In the genomic region with DNA sequence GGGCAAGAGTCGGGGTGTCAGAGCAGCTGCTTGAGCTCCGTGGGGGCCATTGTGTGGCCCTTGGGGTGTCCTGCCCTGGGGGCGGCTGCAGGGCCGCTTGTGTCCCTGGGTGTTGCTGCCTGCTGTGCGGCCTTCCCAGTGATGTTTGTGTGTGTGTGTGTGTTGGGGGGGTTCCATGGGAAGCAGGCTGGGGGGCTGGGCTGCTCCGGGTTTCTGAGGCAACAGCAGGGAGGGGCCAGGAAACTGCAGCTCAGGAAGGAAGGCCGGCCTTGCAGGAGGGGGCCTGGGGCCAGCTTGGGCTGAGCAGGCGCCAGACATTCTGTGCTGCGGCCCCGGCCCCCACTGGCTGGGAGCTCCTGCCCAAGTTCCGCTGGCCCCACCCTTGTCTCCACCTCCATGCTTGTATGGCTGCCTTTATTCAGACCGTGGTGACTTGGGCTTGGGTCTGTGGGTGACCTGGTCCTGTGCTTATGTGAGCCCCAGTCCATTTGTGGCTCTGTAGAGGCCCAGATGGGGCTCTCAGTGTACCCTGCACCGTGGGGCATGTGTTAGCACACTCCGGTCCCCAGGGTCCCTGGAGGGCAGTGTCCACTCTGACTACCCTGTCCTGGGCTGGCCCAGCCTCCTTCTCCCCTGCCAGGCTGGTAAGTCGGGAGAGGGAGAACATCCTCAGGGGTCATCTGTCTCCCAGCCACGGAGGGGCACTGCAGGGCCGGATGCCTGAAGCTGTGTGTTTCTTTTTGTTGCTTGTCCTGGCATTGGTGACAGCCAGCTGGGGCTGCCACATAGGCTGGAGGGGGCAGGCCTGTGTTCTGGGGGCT, we compare ENCODE assay signal across 1 cellular context.
A peak's percentile ranks its signal among the peaks of the same experiment; 100 is the strongest.
TF ChIP-seq lines count a peak whose summit lies in the region.

No MANE protein-coding gene starts in this region.

TF ChIP-seq in HepG2, 621 proteins besides CTCF, POLR2A, EP300 and RAD21 (continued from another document and continues in another):
- no peak for TF ChIP-seq BCLAF1 (IDR thresholded peaks at IDR 0.05)
- TF ChIP-seq KDM3A (CRISPR knock-in tag; IDR thresholded peaks at IDR 0.05; ENCODE audit: low read depth), result peak; percentile 76; the same call in 1 of the 2 replicates
- no peak; the same call in 1 of the 2 replicates for TF ChIP-seq ZNF609 (CRISPR knock-in tag; IDR thresholded peaks at IDR 0.05; ENCODE audit: borderline replicate concordance)
- TF ChIP-seq, protein P1, sequence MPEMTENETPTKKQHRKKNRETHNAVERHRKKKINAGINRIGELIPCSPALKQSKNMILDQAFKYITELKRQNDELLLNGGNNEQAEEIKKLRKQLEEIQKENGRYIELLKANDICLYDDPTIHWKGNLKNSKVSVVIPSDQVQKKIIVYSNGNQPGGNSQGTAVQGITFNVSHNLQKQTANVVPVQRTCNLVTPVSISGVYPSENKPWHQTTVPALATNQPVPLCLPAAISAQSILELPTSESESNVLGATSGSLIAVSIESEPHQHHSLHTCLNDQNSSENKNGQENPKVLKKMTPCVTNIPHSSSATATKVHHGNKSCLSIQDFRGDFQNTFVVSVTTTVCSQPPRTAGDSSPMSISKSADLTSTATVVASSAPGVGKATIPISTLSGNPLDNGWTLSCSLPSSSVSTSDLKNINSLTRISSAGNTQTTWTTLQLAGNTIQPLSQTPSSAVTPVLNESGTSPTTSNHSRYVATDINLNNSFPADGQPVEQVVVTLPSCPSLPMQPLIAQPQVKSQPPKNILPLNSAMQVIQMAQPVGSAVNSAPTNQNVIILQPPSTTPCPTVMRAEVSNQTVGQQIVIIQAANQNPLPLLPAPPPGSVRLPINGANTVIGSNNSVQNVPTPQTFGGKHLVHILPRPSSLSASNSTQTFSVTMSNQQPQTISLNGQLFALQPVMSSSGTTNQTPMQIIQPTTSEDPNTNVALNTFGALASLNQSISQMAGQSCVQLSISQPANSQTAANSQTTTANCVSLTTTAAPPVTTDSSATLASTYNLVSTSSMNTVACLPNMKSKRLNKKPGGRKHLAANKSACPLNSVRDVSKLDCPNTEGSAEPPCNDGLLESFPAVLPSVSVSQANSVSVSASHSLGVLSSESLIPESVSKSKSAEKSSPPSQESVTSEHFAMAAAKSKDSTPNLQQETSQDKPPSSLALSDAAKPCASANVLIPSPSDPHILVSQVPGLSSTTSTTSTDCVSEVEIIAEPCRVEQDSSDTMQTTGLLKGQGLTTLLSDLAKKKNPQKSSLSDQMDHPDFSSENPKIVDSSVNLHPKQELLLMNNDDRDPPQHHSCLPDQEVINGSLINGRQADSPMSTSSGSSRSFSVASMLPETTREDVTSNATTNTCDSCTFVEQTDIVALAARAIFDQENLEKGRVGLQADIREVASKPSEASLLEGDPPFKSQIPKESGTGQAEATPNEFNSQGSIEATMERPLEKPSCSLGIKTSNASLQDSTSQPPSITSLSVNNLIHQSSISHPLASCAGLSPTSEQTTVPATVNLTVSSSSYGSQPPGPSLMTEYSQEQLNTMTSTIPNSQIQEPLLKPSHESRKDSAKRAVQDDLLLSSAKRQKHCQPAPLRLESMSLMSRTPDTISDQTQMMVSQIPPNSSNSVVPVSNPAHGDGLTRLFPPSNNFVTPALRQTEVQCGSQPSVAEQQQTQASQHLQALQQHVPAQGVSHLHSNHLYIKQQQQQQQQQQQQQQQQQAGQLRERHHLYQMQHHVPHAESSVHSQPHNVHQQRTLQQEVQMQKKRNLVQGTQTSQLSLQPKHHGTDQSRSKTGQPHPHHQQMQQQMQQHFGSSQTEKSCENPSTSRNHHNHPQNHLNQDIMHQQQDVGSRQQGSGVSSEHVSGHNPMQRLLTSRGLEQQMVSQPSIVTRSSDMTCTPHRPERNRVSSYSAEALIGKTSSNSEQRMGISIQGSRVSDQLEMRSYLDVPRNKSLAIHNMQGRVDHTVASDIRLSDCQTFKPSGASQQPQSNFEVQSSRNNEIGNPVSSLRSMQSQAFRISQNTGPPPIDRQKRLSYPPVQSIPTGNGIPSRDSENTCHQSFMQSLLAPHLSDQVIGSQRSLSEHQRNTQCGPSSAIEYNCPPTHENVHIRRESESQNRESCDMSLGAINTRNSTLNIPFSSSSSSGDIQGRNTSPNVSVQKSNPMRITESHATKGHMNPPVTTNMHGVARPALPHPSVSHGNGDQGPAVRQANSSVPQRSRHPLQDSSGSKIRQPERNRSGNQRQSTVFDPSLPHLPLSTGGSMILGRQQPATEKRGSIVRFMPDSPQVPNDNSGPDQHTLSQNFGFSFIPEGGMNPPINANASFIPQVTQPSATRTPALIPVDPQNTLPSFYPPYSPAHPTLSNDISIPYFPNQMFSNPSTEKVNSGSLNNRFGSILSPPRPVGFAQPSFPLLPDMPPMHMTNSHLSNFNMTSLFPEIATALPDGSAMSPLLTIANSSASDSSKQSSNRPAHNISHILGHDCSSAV (CRISPR knock-in tag; IDR thresholded peaks at IDR 0.05; ENCODE audit: borderline replicate concordance), result 0 out of 2 replicates have a peak, but pooled peaks have one; percentile 1
- no peak for TF ChIP-seq ZNF746 (CRISPR knock-in tag; IDR thresholded peaks at IDR 0.05)
- no peak for TF ChIP-seq ZNF33B (CRISPR knock-in tag; IDR thresholded peaks at IDR 0.05)
- no peak for TF ChIP-seq MAFF (IDR thresholded peaks at IDR 0.05; ENCODE audit: low read depth, low read length)
- peak; percentile 69; the same call in 1 of the 2 replicates for TF ChIP-seq IRF9 (CRISPR knock-in tag; IDR thresholded peaks at IDR 0.05; ENCODE audit: borderline replicate concordance)
- TF ChIP-seq PCBP1 (IDR thresholded peaks at IDR 0.05; ENCODE audit: borderline replicate concordance, low read depth, low read length), result peak; percentile 80; the same call in 1 of the 2 replicates
- peak; percentile 46 for TF ChIP-seq NCOA2 (CRISPR knock-in tag; IDR thresholded peaks at IDR 0.05)
- peak; percentile 90; the same call in 1 of the 2 replicates for TF ChIP-seq RELA (CRISPR knock-in tag; IDR thresholded peaks at IDR 0.05)
- peak; percentile 94 for TF ChIP-seq AKAP8 (CRISPR knock-in tag; IDR thresholded peaks at IDR 0.05)
- TF ChIP-seq, protein P2, sequence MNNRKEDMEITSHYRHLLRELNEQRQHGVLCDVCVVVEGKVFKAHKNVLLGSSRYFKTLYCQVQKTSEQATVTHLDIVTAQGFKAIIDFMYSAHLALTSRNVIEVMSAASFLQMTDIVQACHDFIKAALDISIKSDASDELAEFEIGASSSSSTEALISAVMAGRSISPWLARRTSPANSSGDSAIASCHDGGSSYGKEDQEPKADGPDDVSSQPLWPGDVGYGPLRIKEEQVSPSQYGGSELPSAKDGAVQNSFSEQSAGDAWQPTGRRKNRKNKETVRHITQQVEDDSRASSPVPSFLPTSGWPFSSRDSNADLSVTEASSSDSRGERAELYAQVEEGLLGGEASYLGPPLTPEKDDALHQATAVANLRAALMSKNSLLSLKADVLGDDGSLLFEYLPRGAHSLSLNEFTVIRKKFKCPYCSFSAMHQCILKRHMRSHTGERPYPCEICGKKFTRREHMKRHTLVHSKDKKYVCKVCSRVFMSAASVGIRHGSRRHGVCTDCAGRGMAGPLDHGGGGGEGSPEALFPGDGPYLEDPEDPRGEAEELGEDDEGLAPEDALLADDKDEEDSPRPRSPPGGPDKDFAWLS (CRISPR knock-in tag; IDR thresholded peaks at IDR 0.05; ENCODE audit: borderline replicate concordance), result 0 out of 2 replicates have a peak, but pooled peaks have one; percentile 43
- 0 out of 2 replicates have a peak, but pooled peaks have one; percentile 50 for TF ChIP-seq ZNF333 (CRISPR knock-in tag; IDR thresholded peaks at IDR 0.05; ENCODE audit: borderline replicate concordance)
- TF ChIP-seq, protein P3, sequence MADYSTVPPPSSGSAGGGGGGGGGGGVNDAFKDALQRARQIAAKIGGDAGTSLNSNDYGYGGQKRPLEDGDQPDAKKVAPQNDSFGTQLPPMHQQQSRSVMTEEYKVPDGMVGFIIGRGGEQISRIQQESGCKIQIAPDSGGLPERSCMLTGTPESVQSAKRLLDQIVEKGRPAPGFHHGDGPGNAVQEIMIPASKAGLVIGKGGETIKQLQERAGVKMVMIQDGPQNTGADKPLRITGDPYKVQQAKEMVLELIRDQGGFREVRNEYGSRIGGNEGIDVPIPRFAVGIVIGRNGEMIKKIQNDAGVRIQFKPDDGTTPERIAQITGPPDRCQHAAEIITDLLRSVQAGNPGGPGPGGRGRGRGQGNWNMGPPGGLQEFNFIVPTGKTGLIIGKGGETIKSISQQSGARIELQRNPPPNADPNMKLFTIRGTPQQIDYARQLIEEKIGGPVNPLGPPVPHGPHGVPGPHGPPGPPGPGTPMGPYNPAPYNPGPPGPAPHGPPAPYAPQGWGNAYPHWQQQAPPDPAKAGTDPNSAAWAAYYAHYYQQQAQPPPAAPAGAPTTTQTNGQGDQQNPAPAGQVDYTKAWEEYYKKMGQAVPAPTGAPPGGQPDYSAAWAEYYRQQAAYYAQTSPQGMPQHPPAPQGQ (CRISPR knock-in tag; IDR thresholded peaks at IDR 0.05; ENCODE audit: borderline replicate concordance), result no peak
- TF ChIP-seq SUZ12 (IDR thresholded peaks at IDR 0.05; ENCODE audit: low read depth, low read length), result no peak
- TF ChIP-seq, protein P4, sequence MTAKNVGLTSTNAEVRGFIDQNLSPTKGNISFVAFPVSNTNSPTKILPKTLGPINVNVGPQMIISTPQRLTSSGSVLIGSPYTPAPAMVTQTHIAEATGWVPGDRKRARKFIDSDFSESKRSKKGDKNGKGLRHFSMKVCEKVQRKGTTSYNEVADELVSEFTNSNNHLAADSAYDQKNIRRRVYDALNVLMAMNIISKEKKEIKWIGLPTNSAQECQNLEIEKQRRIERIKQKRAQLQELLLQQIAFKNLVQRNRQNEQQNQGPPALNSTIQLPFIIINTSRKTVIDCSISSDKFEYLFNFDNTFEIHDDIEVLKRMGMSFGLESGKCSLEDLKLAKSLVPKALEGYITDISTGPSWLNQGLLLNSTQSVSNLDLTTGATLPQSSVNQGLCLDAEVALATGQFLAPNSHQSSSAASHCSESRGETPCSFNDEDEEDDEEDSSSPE (CRISPR knock-in tag; IDR thresholded peaks at IDR 0.05), result peak; percentile 54
- TF ChIP-seq REPIN1 (CRISPR knock-in tag; IDR thresholded peaks at IDR 0.05; ENCODE audit: borderline replicate concordance, low read depth), result no peak
- TF ChIP-seq ZMAT3 (CRISPR knock-in tag; conservative IDR thresholded peaks at IDR 0.05), result peak; percentile 91; the same call in 1 of the 2 replicates
- 0 out of 2 replicates have a peak, but pooled peaks have one; percentile 60 for TF ChIP-seq ZNF766 (CRISPR knock-in tag; IDR thresholded peaks at IDR 0.05; ENCODE audit: borderline replicate concordance)
- TF ChIP-seq, protein P5, sequence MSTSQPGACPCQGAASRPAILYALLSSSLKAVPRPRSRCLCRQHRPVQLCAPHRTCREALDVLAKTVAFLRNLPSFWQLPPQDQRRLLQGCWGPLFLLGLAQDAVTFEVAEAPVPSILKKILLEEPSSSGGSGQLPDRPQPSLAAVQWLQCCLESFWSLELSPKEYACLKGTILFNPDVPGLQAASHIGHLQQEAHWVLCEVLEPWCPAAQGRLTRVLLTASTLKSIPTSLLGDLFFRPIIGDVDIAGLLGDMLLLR (CRISPR knock-in tag; IDR thresholded peaks at IDR 0.05), result peak; percentile 38; the same call in 1 of the 2 replicates
- TF ChIP-seq FOXP1 (IDR thresholded peaks at IDR 0.05), result no peak; the same call in 1 of the 2 replicates
- peak; percentile 52; the same call in 1 of the 2 replicates for TF ChIP-seq FOXP1 (CRISPR knock-in tag; IDR thresholded peaks at IDR 0.05)
- no peak for TF ChIP-seq MBD4 (IDR thresholded peaks at IDR 0.05; ENCODE audit: borderline replicate concordance, low read length)
- TF ChIP-seq SP2 (CRISPR knock-in tag; IDR thresholded peaks at IDR 0.05), result no peak; the same call in 1 of the 2 replicates
